In genomic region chr4:8938623-8939022, GRCh38 we compare ENCODE assay signal across 19 cellular contexts.
DNase-seq lines count a peak whose midpoint lies in the region; FAIRE-seq and TF ChIP-seq lines count a peak whose summit lies in the region.
"Had no signal": no experiment of that assay in that cellular context is flagged by ENCODE, and none has a peak within 500 bp of the region (broad histone marks: within the 10 kb centered on the region; RNA-seq: fewer than 3 reads in every experiment).

No MANE protein-coding gene starts in this region.

- intact Hi-C loops in CD4-positive, alpha-beta memory T cell (cut with micrococcal nuclease), result no loop called here

- H3K4me2 ChIP-seq in H1 (ENCODE audit: insufficient read depth in 1 of 2, low read depth in 2 of 2, low read length in 2 of 2), result no peak overlapping the region
- H3K4me2 ChIP-seq: KMS-11 had no signal

- no peak overlapping the region for H3K4me3 ChIP-seq in H1 (ENCODE audit: extremely low read depth in 1 of 4, insufficient read depth in 2 of 4, low read depth in 3 of 4, low read length in 4 of 4)
- no peak overlapping the region for H3K4me3 ChIP-seq in CD4-positive, alpha-beta memory T cell (ENCODE audit: low read length in 2 of 2)
- no peak overlapping the region for H3K4me3 ChIP-seq in HAP-1
- H3K4me3 ChIP-seq: GM12878, GM23338 had no signal

- 98% methylated on average over 4 of the region's 5 CpGs; no CpG with 5 or more reads in 1 of the 2 experiments for WGBS in H1 (ENCODE audit: extremely low coverage in 1 of 2, insufficient coverage in 1 of 2, insufficient read length in 1 of 2, insufficient replicate concordance in 2 of 2, low coverage in 1 of 2, low lambda C conversion rate in 2 of 2, missing lambda C conversion rate in 1 of 2), 2 experiments

- H2BK20ac ChIP-seq in H1 (ENCODE audit: low read length), result no peak overlapping the region

- no peak overlapping the region for H3K14ac ChIP-seq in H1 (ENCODE audit: insufficient read length)

- no peak for TF ChIP-seq RAD21 in H1 (IDR thresholded peaks at IDR 0.05 in 1 of 2, conservative IDR thresholded peaks at IDR 0.05 in 1 of 2; ENCODE audit: low read depth in 2 of 2, low read length in 2 of 2)

- H3K9me3 ChIP-seq in H1 (ENCODE audit: insufficient read depth in 2 of 2, low read depth in 1 of 2, low read length in 1 of 2), result peaks cover 48 to 81% of the 10 kb centered on the region in 2 experiments
- no peaks in the 10 kb centered on the region for H3K9me3 ChIP-seq in CD4-positive, alpha-beta memory T cell (ENCODE audit: control insufficient read depth in 1 of 2, low read length in 2 of 2)
- no peaks in the 10 kb centered on the region for H3K9me3 ChIP-seq in HAP-1
- H3K9me3 ChIP-seq: BE2C had no signal

- H3K23me2 ChIP-seq in H1 (ENCODE audit: low read depth, low read length), result no peaks in the 10 kb centered on the region

- no peak overlapping the region for H3K27ac ChIP-seq in H1 (ENCODE audit: low read depth, low read length)
- no peak overlapping the region for H3K27ac ChIP-seq in CD4-positive, alpha-beta memory T cell (ENCODE audit: low read depth, low read length)
- H3K27ac ChIP-seq: KMS-11 had no signal

- no peak overlapping the region for H2AFZ ChIP-seq in H1 (ENCODE audit: low read length)

- H3K79me2 ChIP-seq in H1 (ENCODE audit: control insufficient read depth in 1 of 2, insufficient read depth in 2 of 2, low read length in 2 of 2), result no peaks in the 10 kb centered on the region

- no peak overlapping the region for H3K4ac ChIP-seq in H1 (replicated peaks; ENCODE audit: insufficient read length, low read depth, low read length)

- no peak overlapping the region for H2BK5ac ChIP-seq in H1 (ENCODE audit: low read depth, low read length)

- H3K18ac ChIP-seq in H1 (ENCODE audit: extremely low read depth, low read length), result no peak overlapping the region

- H3K27ac Mint-ChIP-seq in osteocyte (ENCODE audit: unreplicated experiment), result no peak overlapping the region
- no peak overlapping the region for H3K27ac Mint-ChIP-seq in CD4-positive, alpha-beta memory T cell
- H3K27ac Mint-ChIP-seq: GM23338, H9 had no signal

- no peak for TF ChIP-seq CTCF in GM10266 (IDR thresholded peaks at IDR 0.05; ENCODE audit: control insufficient read depth, insufficient read depth, low read depth, missing control alignments)
- no peak for TF ChIP-seq CTCF in GM13976 (IDR thresholded peaks at IDR 0.05; ENCODE audit: borderline replicate concordance, control extremely low read depth, extremely low read depth, insufficient read depth, missing control alignments)
- TF ChIP-seq CTCF in H1 (IDR thresholded peaks at IDR 0.05; ENCODE audit: control extremely low read depth in 1 of 3, insufficient read depth in 1 of 3, low read depth in 1 of 3, low read length in 3 of 3), result no peak
- no peak for TF ChIP-seq CTCF in osteocyte (IDR thresholded peaks at IDR 0.05)

- no peaks in the 10 kb centered on the region for H3K36me3 ChIP-seq in H1 (ENCODE audit: control insufficient read depth in 2 of 4, insufficient read depth in 4 of 4, low read length in 3 of 4)
- no peaks in the 10 kb centered on the region for H3K36me3 ChIP-seq in CD4-positive, alpha-beta memory T cell (ENCODE audit: insufficient read depth, low read length)
- no peaks in the 10 kb centered on the region for H3K36me3 ChIP-seq in HAP-1 (replicated peaks)
- H3K36me3 ChIP-seq: BE2C had no signal

- TF ChIP-seq POLR2A in H1 (IDR thresholded peaks at IDR 0.05; ENCODE audit: control extremely low read depth in 1 of 2, low read depth in 2 of 2, low read length in 2 of 2), result no peak

- no peak overlapping the region for H2BK15ac ChIP-seq in H1 (ENCODE audit: low read length)

- H3K9ac ChIP-seq in H1 (replicated peaks in 1 of 4; ENCODE audit: extremely low read depth in 1 of 4, low read depth in 3 of 4, low read length in 3 of 4), result no peak overlapping the region
- H3K9ac ChIP-seq: KMS-11 had no signal

- H4K5ac ChIP-seq in H1 (ENCODE audit: insufficient read length, low read depth, low read length), result no peak overlapping the region

- H3K4me1 ChIP-seq in H1 (replicated peaks in 1 of 4; ENCODE audit: control insufficient read depth in 3 of 4, insufficient read depth in 4 of 4, low read length in 3 of 4) (peaks cover 0 to 4% (median 0%) of the 10 kb centered on the region in 4 experiments; a peak in 1 of 7 replicates), HAP-1 (no peaks in the 10 kb centered on the region)
- H3K4me1 ChIP-seq in CD4-positive, alpha-beta memory T cell (ENCODE audit: insufficient read depth, low read length), result no peaks in the 10 kb centered on the region
- H3K4me1 ChIP-seq: BE2C had no signal

- FAIRE-seq in H1 (lab: Jason Lieb, UNC), result no peak
- FAIRE-seq: A204.1, GM12878, GM18507 had no signal

- in situ Hi-C loops in GM13976 (cut with MboI; ENCODE audit: low sequenced_read_pairs, unreplicated experiment), result no loop called here
- in situ Hi-C loops in HAP-1 (cut with MboI; ENCODE audit: low sequenced_read_pairs), result no loop called here

- no peak overlapping the region for H3K56ac ChIP-seq in H1 (replicated peaks; ENCODE audit: insufficient read length, low read depth, low read length)

- H4K8ac ChIP-seq in H1 (ENCODE audit: extremely low read depth, insufficient read depth, low read length), result 0 out of 2 replicates have a peak overlapping the region, but pooled peaks have one; percentile 35

- no peaks in the 10 kb centered on the region for H3K27me3 ChIP-seq in H1 (replicated peaks in 1 of 4; ENCODE audit: control insufficient read depth in 3 of 4, extremely low read depth in 1 of 4, insufficient read depth in 3 of 4, low read length in 3 of 4)
- no peaks in the 10 kb centered on the region for H3K27me3 ChIP-seq in CD4-positive, alpha-beta memory T cell (ENCODE audit: insufficient read depth, low read length)
- no peaks in the 10 kb centered on the region for H3K27me3 ChIP-seq in HAP-1 (ENCODE audit: low read depth)

- TF ChIP-seq EP300 in H1 (IDR thresholded peaks at IDR 0.05; ENCODE audit: borderline replicate concordance in 1 of 2, low read depth in 2 of 2, low read length in 2 of 2), result no peak

- CTCF ChIA-PET in H1 (lab: Charles Lee; ENCODE audit: partially characterized antibody), result no interaction called here
- CTCF ChIA-PET in CD4-positive, alpha-beta memory T cell (lab: Charles Lee; ENCODE audit: partially characterized antibody), result no interaction called here

- H3K4me3 Mint-ChIP-seq in osteocyte (ENCODE audit: unreplicated experiment), result no peak overlapping the region
- no peak overlapping the region for H3K4me3 Mint-ChIP-seq in CD4-positive, alpha-beta memory T cell
- H3K4me3 Mint-ChIP-seq: CD4-positive, CD25-positive, alpha-beta regulatory T cell; GM23338; H9 had no signal

- H3K79me1 ChIP-seq in H1 (ENCODE audit: low read depth, low read length), result no peaks in the 10 kb centered on the region

- no peak overlapping the region for H4K91ac ChIP-seq in H1 (replicated peaks; ENCODE audit: insufficient read length, low read length)

- POLR2A ChIA-PET in H1 (lab: Charles Lee; ENCODE audit: partially characterized antibody), result no interaction called here
- POLR2A ChIA-PET in CD4-positive, alpha-beta memory T cell (lab: Charles Lee; ENCODE audit: partially characterized antibody), result no interaction called here

- peaks cover 21% of the 10 kb centered on the region for H3K9me3 Mint-ChIP-seq in osteocyte (ENCODE audit: unreplicated experiment)
- H3K9me3 Mint-ChIP-seq in CD4-positive, alpha-beta memory T cell, result peaks cover 0 to 11% (median 6%) of the 10 kb centered on the region in 8 donors

- H2BK120ac ChIP-seq in H1 (replicated peaks; ENCODE audit: low read depth, low read length), result no peak overlapping the region

- H3K36me3 Mint-ChIP-seq in osteocyte (ENCODE audit: unreplicated experiment), result no peaks in the 10 kb centered on the region
- no peaks in the 10 kb centered on the region for H3K36me3 Mint-ChIP-seq in CD4-positive, alpha-beta memory T cell
- H3K36me3 Mint-ChIP-seq: CD4-positive, CD25-positive, alpha-beta regulatory T cell had no signal

- no peak overlapping the region for H2AK5ac ChIP-seq in H1 (ENCODE audit: low read depth, low read length)

- no peaks in the 10 kb centered on the region for H3K4me1 Mint-ChIP-seq in osteocyte (ENCODE audit: unreplicated experiment)
- H3K4me1 Mint-ChIP-seq in CD4-positive, alpha-beta memory T cell, result no peaks in the 10 kb centered on the region
- H3K4me1 Mint-ChIP-seq: CD4-positive, CD25-positive, alpha-beta regulatory T cell had no signal

- H3K23ac ChIP-seq in H1 (ENCODE audit: insufficient read length), result no peak overlapping the region

- DNase-seq in GM10266 (ENCODE audit: extremely low spot score) (peak; percentile 4), GM13976 (ENCODE audit: low spot score) (peak; percentile 19), H1 (ENCODE audit: low read depth in 1 of 2, low spot score in 2 of 2) (no peak), osteocyte (ENCODE audit: extremely low spot score, unreplicated experiment) (peak; percentile 53), HAP-1 (ENCODE audit: low spot score in 2 of 2) (no peak)
- no peak for DNase-seq in CD4-positive, alpha-beta memory T cell
- DNase-seq: ACHN; BE2C; C1 segment of cervical spinal cord; Calu3; CD4-positive, CD25-positive, alpha-beta regulatory T cell; DMS79 treated with DMSO at 0.1 percent for 48 hours; GF-D8; H9 had no signal

- peaks cover 3% of the 10 kb centered on the region for H3K27me3 Mint-ChIP-seq in osteocyte (ENCODE audit: unreplicated experiment)
- H3K27me3 Mint-ChIP-seq in CD4-positive, alpha-beta memory T cell, result no peaks in the 10 kb centered on the region

- peaks cover 0 to 1% of the 10 kb centered on the region in 2 experiments for H4K20me1 ChIP-seq in H1 (replicated peaks in 1 of 2; ENCODE audit: control insufficient read depth in 1 of 2, insufficient read depth in 2 of 2, low read length in 2 of 2)

- no peak overlapping the region for H2BK12ac ChIP-seq in H1 (ENCODE audit: low read depth, low read length)

TF ChIP-seq in H1, 55 proteins besides CTCF, POLR2A, EP300 and RAD21 (continues in another document):
- TF ChIP-seq KDM4A (IDR thresholded peaks at IDR 0.05; ENCODE audit: low read depth, low read length, severe bottlenecking) (no peak), RBBP5 (IDR thresholded peaks at IDR 0.05; ENCODE audit: borderline replicate concordance, low read depth, low read length) (no peak), POLR2AphosphoS5 (IDR thresholded peaks at IDR 0.05; ENCODE audit: low read depth, low read length) (no peak), RFX5 (IDR thresholded peaks at IDR 0.05; ENCODE audit: borderline replicate concordance, low read depth, low read length) (no peak), NRF1 (IDR thresholded peaks at IDR 0.05; ENCODE audit: low read depth, low read length) (no peak), SP1 (IDR thresholded peaks at IDR 0.05; ENCODE audit: low read depth, low read length) (no peak), FOSL1 (IDR thresholded peaks at IDR 0.05; ENCODE audit: insufficient read depth, low read depth, low read length) (no peak), KDM1A (IDR thresholded peaks at IDR 0.05; ENCODE audit: borderline replicate concordance, low read length) (no peak)

Comparison
In these comparisons a context has a peak if more than half of its experiments do, and no peak if none do; other contexts are left out.
1. DNase-seq: peak in GM10266 (single experiment), GM13976 (single experiment) and osteocyte (single experiment); none in H1 (0 of 2), CD4-positive, alpha-beta memory T cell (0 of 5) and HAP-1 (0 of 2).